In the genomic region with DNA sequence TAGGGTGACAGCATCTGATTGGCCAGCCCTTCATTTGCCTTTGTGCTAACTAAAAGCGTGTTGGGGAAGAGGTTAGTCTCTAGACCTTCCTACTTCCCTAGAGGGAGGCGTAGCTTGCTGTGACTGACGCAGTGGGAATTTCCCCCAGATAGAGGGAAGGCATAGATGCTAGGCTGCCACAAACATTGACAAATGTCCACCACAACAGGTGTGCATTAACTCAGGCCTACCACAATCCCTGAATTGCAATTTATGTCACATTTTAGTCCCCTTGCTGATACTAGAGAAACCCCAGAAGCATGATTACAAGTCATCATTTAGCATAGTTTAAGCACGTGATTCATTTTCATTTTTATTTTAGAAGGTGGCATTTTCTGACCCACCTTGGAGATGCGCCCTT, we compare ENCODE assay signal across 11 cellular contexts.
A peak's percentile ranks its signal among the peaks of the same experiment; 100 is the strongest.
DNase-seq lines count a peak whose midpoint lies in the region; ATAC-seq and TF ChIP-seq lines count a peak whose summit lies in the region.
"Had no signal": no experiment of that assay in that cellular context is flagged by ENCODE, and none has a peak within 500 bp of the region (broad histone marks: within the 10 kb centered on the region; RNA-seq: fewer than 3 reads in every experiment).

No MANE protein-coding gene starts in this region.

- H3K4me1 Mint-ChIP-seq in central memory CD8-positive, alpha-beta T cell, result peaks cover 18% of the 10 kb centered on the region
- no peaks in the 10 kb centered on the region for H3K4me1 Mint-ChIP-seq in endothelial cell (ENCODE audit: unreplicated experiment)

- H3K27ac ChIP-seq in gastrocnemius medialis, result no peak overlapping the region

- H3K9me3 Mint-ChIP-seq in central memory CD8-positive, alpha-beta T cell, result no peaks in the 10 kb centered on the region
- H3K9me3 Mint-ChIP-seq in endothelial cell (ENCODE audit: unreplicated experiment), result peaks cover 5% of the 10 kb centered on the region
- H3K9me3 Mint-ChIP-seq: activated naive CD4-positive, alpha-beta T cell treated with anti-CD3 and anti-CD28 coated beads, Interleukin-2, amount 10 ng/mL, durations not matched to agents 7 days and 5 days had no signal

- no peaks in the 10 kb centered on the region for H3K36me3 ChIP-seq in gastrocnemius medialis

- ATAC-seq in GM18498 (IDR thresholded peaks at IDR 0.05; ENCODE audit: unreplicated experiment) (peak; percentile 72), GM21367 (IDR thresholded peaks at IDR 0.05; ENCODE audit: unreplicated experiment) (peak; percentile 63), HG03139 (IDR thresholded peaks at IDR 0.05; ENCODE audit: unreplicated experiment) (peak; percentile 73), gastrocnemius medialis (no peak)
- no peak for ATAC-seq in central memory CD8-positive, alpha-beta T cell (replicated peaks; ENCODE audit: extremely low read depth, poor library complexity, severe bottlenecking)

- H3K9me3 ChIP-seq in gastrocnemius medialis, result no peaks in the 10 kb centered on the region

- H3K4me1 ChIP-seq in gastrocnemius medialis, result no peaks in the 10 kb centered on the region

- H3K4me3 Mint-ChIP-seq in central memory CD8-positive, alpha-beta T cell, result no peak overlapping the region
- no peak overlapping the region for H3K4me3 Mint-ChIP-seq in endothelial cell (ENCODE audit: unreplicated experiment)
- H3K4me3 Mint-ChIP-seq: activated naive CD4-positive, alpha-beta T cell treated with anti-CD3 and anti-CD28 coated beads, Interleukin-2, amount 10 ng/mL, durations not matched to agents 7 days and 5 days had no signal

- no peak for TF ChIP-seq POLR2A in gastrocnemius medialis (IDR thresholded peaks at IDR 0.05)

- TF ChIP-seq CTCF in gastrocnemius medialis (IDR thresholded peaks at IDR 0.05 in 4 of 5, conservative IDR thresholded peaks at IDR 0.05 in 1 of 5) (no peak), endothelial cell (IDR thresholded peaks at IDR 0.05; ENCODE audit: unreplicated experiment) (no peak)

- in situ Hi-C loops in gastrocnemius medialis (cut with MboI; ENCODE audit: low sequenced_read_pairs in 4 of 4), result no loop called here

- H3K27me3 Mint-ChIP-seq in central memory CD8-positive, alpha-beta T cell, result no peaks in the 10 kb centered on the region
- H3K27me3 Mint-ChIP-seq in endothelial cell (ENCODE audit: unreplicated experiment), result peaks cover 4% of the 10 kb centered on the region

- H3K27me3 ChIP-seq in gastrocnemius medialis, result no peaks in the 10 kb centered on the region

- no peak for DNase-seq in central memory CD8-positive, alpha-beta T cell (ENCODE audit: low spot score in 2 of 2)
- no peak for DNase-seq in activated naive CD4-positive, alpha-beta T cell treated with Interleukin-2 at 50 U/mL for 16 hours
- DNase-seq in gastrocnemius medialis (no peak), DMS79 treated with DMSO at 0.1 percent for 48 hours (lab: John Stamatoyannopoulos, UW) (no peak), endothelial cell (ENCODE audit: low spot score) (no peak)
- DNase-seq: activated naive CD4-positive, alpha-beta T cell treated with anti-CD3 and anti-CD28 coated beads, Interleukin-2, amount 10 ng/mL, durations not matched to agents 7 days and 5 days; DMS79; midbrain had no signal

- H3K27ac Mint-ChIP-seq in central memory CD8-positive, alpha-beta T cell (ENCODE audit: low read depth), result peak overlapping the region; percentile 87
- no peak overlapping the region for H3K27ac Mint-ChIP-seq in endothelial cell (ENCODE audit: unreplicated experiment)

- intact Hi-C loops in gastrocnemius medialis (cut with DNase I; ENCODE audit: low total_unique reads), result no loop called here

- H3K36me3 Mint-ChIP-seq in central memory CD8-positive, alpha-beta T cell (ENCODE audit: insufficient read depth), result no peaks in the 10 kb centered on the region
- no peaks in the 10 kb centered on the region for H3K36me3 Mint-ChIP-seq in endothelial cell (ENCODE audit: low read depth, unreplicated experiment)
- H3K36me3 Mint-ChIP-seq: activated naive CD4-positive, alpha-beta T cell treated with anti-CD3 and anti-CD28 coated beads, Interleukin-2, amount 10 ng/mL, durations not matched to agents 7 days and 5 days had no signal

- no peak overlapping the region for H3K4me3 ChIP-seq in gastrocnemius medialis

Comparison
In these comparisons a context has a peak if more than half of its experiments do, and no peak if none do; other contexts are left out.
1. ATAC-seq: peak in GM18498 (single experiment), GM21367 (single experiment) and HG03139 (single experiment); none in central memory CD8-positive, alpha-beta T cell (single experiment) and gastrocnemius medialis (0 of 2).